Comparison of ENCODE assay signal across 16 cellular contexts in genomic region chr1:245177071-245177900, GRCh38. TPM values are rescaled to one million over a fixed set of nuclear protein-coding genes. Genes with fewer than 3 reads are reported as not detected.
DNase-seq lines count a peak whose midpoint lies in the region; ATAC-seq, FAIRE-seq and TF ChIP-seq lines count a peak whose summit lies in the region.
"Had no signal": no experiment of that assay in that cellular context is flagged by ENCODE, and none has a peak within 500 bp of the region (broad histone marks: within the 10 kb centered on the region; RNA-seq: fewer than 3 reads in every experiment).

No MANE protein-coding gene starts in this region.

- WGBS in A549 (ENCODE audit: missing lambda C conversion rate) = 63% methylated on average over 10 of the region's 10 CpGs
- 67% methylated on average over 10 of the region's 10 CpGs for WGBS in HepG2 (ENCODE audit: low lambda C conversion rate)

- no peak overlapping the region for H3K4me3 ChIP-seq in A549
- no peak overlapping the region for H3K4me3 ChIP-seq in HepG2 (replicated peaks in 1 of 3; ENCODE audit: insufficient read depth in 1 of 3, low read depth in 2 of 3, low read length in 3 of 3)
- H3K4me3 ChIP-seq: testis had no signal

- TF ChIP-seq RAD21 in A549 (conservative IDR thresholded peaks at IDR 0.05 in 1 of 2, IDR thresholded peaks at IDR 0.05 in 1 of 2) (no peak), HepG2 (CRISPR knock-in tag; IDR thresholded peaks at IDR 0.05) (no peak)

- H3K4me2 ChIP-seq in A549 = no peak overlapping the region
- H3K4me2 ChIP-seq in HepG2 (ENCODE audit: low read depth, low read length) = no peak overlapping the region

- H3K9me3 ChIP-seq in A549 = no peaks in the 10 kb centered on the region
- no peaks in the 10 kb centered on the region for H3K9me3 ChIP-seq in HepG2 (ENCODE audit: low read length)
- H3K9me3 ChIP-seq: testis had no signal

- H3K4me1 ChIP-seq in A549 (no peaks in the 10 kb centered on the region), HepG2 (ENCODE audit: insufficient read depth, low read length) (peaks cover 6% of the 10 kb centered on the region; the same call in 1 of the 2 replicates)
- H3K4me1 ChIP-seq: testis had no signal

- no peak overlapping the region for H2AFZ ChIP-seq in HepG2 (ENCODE audit: low read length)

- BruUV-seq in HepG2 (replicated peaks; lab: Mats Ljungman, UMichigan) = no TSS peak

- in situ Hi-C loops in HepG2 (cut with HindIII; ENCODE audit: extremely low pct_ligation_motif_present, low pct_unique_long_range_greater_than_20kb) = no loop called here

- ATAC-seq in A549 = no peak
- peak; percentile 35; the same call in 1 of the 3 replicates for ATAC-seq in HepG2
- no peak for ATAC-seq in GM18909 (IDR thresholded peaks at IDR 0.05; ENCODE audit: poor library complexity, unreplicated experiment)
- ATAC-seq in HG03095 (IDR thresholded peaks at IDR 0.05; ENCODE audit: unreplicated experiment) = no peak
- ATAC-seq: left ventricle myocardium superior; naive thymus-derived CD4-positive, alpha-beta T cell had no signal

- TF ChIP-seq EP300 in A549 (IDR thresholded peaks at IDR 0.05) = no peak
- TF ChIP-seq EP300 in HepG2 (IDR thresholded peaks at IDR 0.05; ENCODE audit: low read depth in 2 of 2, low read length in 2 of 2) = no peak
- no peak for TF ChIP-seq EP300 in HepG2 (CRISPR knock-in tag; IDR thresholded peaks at IDR 0.05; ENCODE audit: borderline replicate concordance)

- H3K9ac ChIP-seq in HepG2 (ENCODE audit: insufficient read depth, low read depth, low read length) = no peak overlapping the region

- FAIRE-seq in A549 (lab: Jason Lieb, UNC) (no peak), HepG2 (lab: Jason Lieb, UNC) (no peak)

- peaks cover 0 to 4% of the 10 kb centered on the region in 2 experiments; a peak in 1 of 5 replicates for H3K27me3 ChIP-seq in HepG2 (ENCODE audit: control insufficient read depth in 1 of 2, insufficient read depth in 2 of 2, low read length in 2 of 2)
- H3K27me3 ChIP-seq: testis had no signal

- no peak for DNase-seq in A549 (ENCODE audit: low read depth in 1 of 2, low spot score in 1 of 2)
- peak; percentile 17 for DNase-seq in HK-2 (ENCODE audit: unreplicated experiment)
- peak; percentile 11 for DNase-seq in RWPE1 (ENCODE audit: low spot score)
- DNase-seq in HepG2 (ENCODE audit: low spot score) = no peak
- DNase-seq in HuH-7 (ENCODE audit: low spot score) = no peak
- no peak for DNase-seq in NCI-H446 treated with DMSO at 0.1 percent for 48 hours (lab: John Stamatoyannopoulos, UW)
- DNase-seq: activated CD4-positive, alpha-beta T cell treated with anti-CD3 and anti-CD28 coated beads, Interleukin-2, amount 10 ng/mL, durations not matched to agents 24 days and 14 days; activated T-cell treated with anti-CD3 and anti-CD28 coated beads, Interleukin-2, amount 50 U/mL, for 1 hour; COR-L47; left ventricle myocardium superior; naive thymus-derived CD4-positive, alpha-beta T cell; NCI-H1417; T-helper 9 cell; testis had no signal

- H4K20me1 ChIP-seq in HepG2 (ENCODE audit: insufficient read depth, low read length) = no peaks in the 10 kb centered on the region

- no peak for TF ChIP-seq POLR2A in A549 (IDR thresholded peaks at IDR 0.05; ENCODE audit: low read length)
- no peak for TF ChIP-seq POLR2A in HepG2 (IDR thresholded peaks at IDR 0.05; ENCODE audit: insufficient read depth in 1 of 2, low read depth in 2 of 2, low read length in 2 of 2)

- no peaks in the 10 kb centered on the region for H3K79me2 ChIP-seq in HepG2 (ENCODE audit: insufficient read depth, low read length)

- intact Hi-C loops in HepG2 (cut with micrococcal nuclease; ENCODE audit: unreplicated experiment) = no loop called here

- CTCF ChIA-PET in A549 (lab: Yijun Ruan, JAX) = interaction anchor here (0.9 kb wide), 1 partner anchor 21 kb away, joined by 3 read pairs; no protein-coding TSS in a partner anchor
- CTCF ChIA-PET in RWPE1 (lab: Yijun Ruan, JAX) = no interaction called here
- CTCF ChIA-PET in HepG2 (lab: Yijun Ruan, JAX; ENCODE audit: low intra/inter-chr PET ratio, low total read pairs) = no interaction called here

- H3K36me3 ChIP-seq in HepG2 (replicated peaks in 1 of 2; ENCODE audit: control insufficient read depth in 1 of 2, insufficient read depth in 2 of 2, low read length in 2 of 2) = no peaks in the 10 kb centered on the region

- H3K27ac ChIP-seq in A549 (no peak overlapping the region), RWPE1 (no peak overlapping the region), HepG2 (ENCODE audit: extremely low read length, insufficient read depth, low read length) (no peak overlapping the region)
- H3K27ac ChIP-seq: testis had no signal

- TF ChIP-seq CTCF in A549 (IDR thresholded peaks at IDR 0.05) (no peak), RWPE1 (conservative IDR thresholded peaks at IDR 0.05; ENCODE audit: low read depth) (no peak), HepG2 (CRISPR knock-in tag; IDR thresholded peaks at IDR 0.05) (no peak)

- POLR2A ChIA-PET in A549 (lab: Yijun Ruan, JAX) (no interaction called here), RWPE1 (lab: Yijun Ruan, JAX; ENCODE audit: low non-redundant PET) (no interaction called here), HepG2 (lab: Yijun Ruan, JAX) (no interaction called here)

TF ChIP-seq in A549, 52 proteins besides CTCF, POLR2A, EP300 and RAD21:
- TF ChIP-seq FOSL2 (IDR thresholded peaks at IDR 0.05) (no peak), FOSL2 (CRISPR knock-in tag; IDR thresholded peaks at IDR 0.05) (peak; percentile 42), SMC3 (IDR thresholded peaks at IDR 0.05) (no peak)

TF ChIP-seq in HepG2, 621 proteins besides CTCF, POLR2A, EP300 and RAD21:
- TF ChIP-seq FOSL2 (CRISPR knock-in tag; IDR thresholded peaks at IDR 0.05) (peak; percentile 91), ZNF770 (CRISPR knock-in tag; IDR thresholded peaks at IDR 0.05) (peak; percentile 45), ZNF121 (CRISPR knock-in tag; IDR thresholded peaks at IDR 0.05) (0 out of 2 replicates have a peak, but pooled peaks have one; percentile 13), NFE2L2 (IDR thresholded peaks at IDR 0.05; ENCODE audit: low read length) (no peak)

RNA-seq across cellular contexts. Expression of gene KIF26B, which starts 22.5 kb away (rescaled TPM):
- polyA plus RNA-seq in A549 (2011; rRNA removed) (0.01 and 0.03 TPM in 2 replicates), A549 (2017; fragmentation: RNase III; extraction: RNeasy Plus Mini Kit Qiagen cat#74134 plus additional on column Dnase treatment) (0.01 to 0.04 TPM (median 0.04 TPM) in 3 replicates), HepG2 (2011; rRNA removed) (0.08 and 0.09 TPM in 2 replicates)
- under 0.01 and 0.03 TPM in 2 replicates for polyA plus RNA-seq in A549 (2012; cell fraction: cytosol; rRNA removed)
- 0.02 TPM in 2 replicates for polyA plus RNA-seq in A549 (2012; cell fraction: nucleus; rRNA removed)
- 0.08 and 0.19 TPM in 2 replicates for polyA minus RNA-seq in A549 (2011; rRNA and poly(A)+ RNA removed)
- total RNA-seq in HepG2 (2016; rRNA removed; fragmentation: Illumina TruSeq; extraction: Trizol) = 0.03 and 0.09 TPM in 2 replicates
- total RNA-seq in HepG2 (2016; cell fraction: cytosol; rRNA removed; fragmentation: Illumina TruSeq; extraction: Trizol; ENCODE audit: low read depth) = 0.20 TPM in 1 of 2 replicates, not detected in the other
- 0.06 and 0.07 TPM in 2 replicates for total RNA-seq in HepG2 (2016; cell fraction: insoluble cytoplasmic fraction; rRNA removed; fragmentation: Illumina TruSeq; extraction: Trizol)
- total RNA-seq in HepG2 (2016; cell fraction: membrane; rRNA removed; fragmentation: Illumina TruSeq; extraction: Trizol) = 0.09 and 0.10 TPM in 2 replicates
- total RNA-seq in HepG2 (2016; cell fraction: nucleus; rRNA removed; fragmentation: Illumina TruSeq; extraction: Trizol) = 0.06 and 0.09 TPM in 2 replicates
- polyA plus RNA-seq in HepG2 (2011; cell fraction: cytosol; rRNA removed) = 0.03 and 0.05 TPM in 2 replicates
- 0.39 and 0.78 TPM in 2 replicates for polyA plus RNA-seq in HepG2 (2011; cell fraction: nucleus; rRNA removed)
- polyA plus RNA-seq in HepG2 (2012) = 0.23 and 0.25 TPM in 2 replicates
- not detected in 2 replicates for polyA plus RNA-seq in HepG2 (2016; cell fraction: cytosol; fragmentation: Illumina TruSeq; extraction: Trizol; ENCODE audit: low read depth)
- polyA plus RNA-seq in HepG2 (2016; cell fraction: insoluble cytoplasmic fraction; fragmentation: Illumina TruSeq; extraction: Trizol; ENCODE audit: low read depth) = 0.10 TPM in 1 of 2 replicates, not detected in the other
- polyA plus RNA-seq in HepG2 (2016; cell fraction: membrane; fragmentation: Illumina TruSeq; extraction: Trizol; ENCODE audit: low read depth) = not detected in 2 replicates
- 0.15 TPM in 1 of 2 replicates, not detected in the other for polyA plus RNA-seq in HepG2 (2016; cell fraction: nucleus; fragmentation: Illumina TruSeq; extraction: Trizol; ENCODE audit: insufficient read depth, low read depth)
- polyA minus RNA-seq in HepG2 (2011; rRNA and poly(A)+ RNA removed; ENCODE audit: low replicate concordance) = 0.02 and 0.26 TPM in 2 replicates
- 0.09 and 0.20 TPM in 2 replicates for polyA minus RNA-seq in HepG2 (2011; cell fraction: cytosol; rRNA and poly(A)+ RNA removed)
- polyA minus RNA-seq in HepG2 (2011; cell fraction: nucleus; rRNA and poly(A)+ RNA removed) = 0.39 and 1.2 TPM in 2 replicates

Comparison
In these comparisons a context has a peak if more than half of its experiments do, and no peak if none do; other contexts are left out.
1. DNase-seq: peak in HK-2 (single experiment) and RWPE1 (single experiment); none in A549 (0 of 2), HepG2 (single experiment), HuH-7 (single experiment) and NCI-H446 treated with DMSO at 0.1 percent for 48 hours (single experiment).